In genomic region chr1:187481581-187482148, GRCh38 we compare ENCODE assay signal across 24 cellular contexts.
"Had no signal": no experiment of that assay in that cellular context is flagged by ENCODE, and none has a peak within 500 bp of the region (broad histone marks: within the 10 kb centered on the region; RNA-seq: fewer than 3 reads in every experiment).

No MANE protein-coding gene starts in this region.

- H3K4me3 Mint-ChIP-seq: activated CD4-positive, alpha-beta memory T cell treated with anti-CD3 and anti-CD28 coated beads for 36 hours; activated CD4-positive, alpha-beta T cell treated with anti-CD3 and anti-CD28 coated beads, Interleukin-2, amount 10 ng/mL, durations not matched to agents 24 days and 14 days; activated T-cell treated with anti-CD3 and anti-CD28 coated beads, Interleukin-2, amount 50 U/mL, for 24 hours; dendritic cell treated with granulocyte-macrophage colony-stimulating factor and Interleukin-4, amounts not matched to agents 40 ng/mL and 50 ng/mL, for 4 days; endodermal cell; naive thymus-derived CD4-positive, alpha-beta T cell; T-helper 17 cell had no signal

- H3K27ac Mint-ChIP-seq: activated CD4-positive, alpha-beta memory T cell treated with anti-CD3 and anti-CD28 coated beads for 36 hours; activated CD4-positive, alpha-beta T cell treated with anti-CD3 and anti-CD28 coated beads, Interleukin-2, amount 10 ng/mL, durations not matched to agents 24 days and 14 days; activated T-cell treated with anti-CD3 and anti-CD28 coated beads, Interleukin-2, amount 50 U/mL, for 24 hours; dendritic cell treated with granulocyte-macrophage colony-stimulating factor and Interleukin-4, amounts not matched to agents 40 ng/mL and 50 ng/mL, for 4 days; endodermal cell; naive thymus-derived CD4-positive, alpha-beta T cell; T-helper 17 cell had no signal

- H3K27me3 Mint-ChIP-seq: activated CD4-positive, alpha-beta memory T cell treated with anti-CD3 and anti-CD28 coated beads for 36 hours; activated CD4-positive, alpha-beta T cell treated with anti-CD3 and anti-CD28 coated beads, Interleukin-2, amount 10 ng/mL, durations not matched to agents 24 days and 14 days; activated T-cell treated with anti-CD3 and anti-CD28 coated beads, Interleukin-2, amount 50 U/mL, for 24 hours; dendritic cell treated with granulocyte-macrophage colony-stimulating factor and Interleukin-4, amounts not matched to agents 40 ng/mL and 50 ng/mL, for 4 days; naive thymus-derived CD4-positive, alpha-beta T cell; T-helper 17 cell had no signal

- H3K36me3 Mint-ChIP-seq: activated CD4-positive, alpha-beta memory T cell treated with anti-CD3 and anti-CD28 coated beads for 36 hours; naive thymus-derived CD4-positive, alpha-beta T cell had no signal

- H3K4me1 Mint-ChIP-seq: activated CD4-positive, alpha-beta T cell treated with anti-CD3 and anti-CD28 coated beads, Interleukin-2, amount 10 ng/mL, durations not matched to agents 24 days and 14 days; endodermal cell; naive thymus-derived CD4-positive, alpha-beta T cell; T-helper 17 cell had no signal

- ATAC-seq: left ventricle myocardium superior; naive thymus-derived CD4-positive, alpha-beta T cell; T-helper 17 cell had no signal

- H3K9me3 Mint-ChIP-seq: activated T-cell treated with anti-CD3 and anti-CD28 coated beads, Interleukin-2, amount 50 U/mL, for 24 hours; dendritic cell treated with granulocyte-macrophage colony-stimulating factor and Interleukin-4, amounts not matched to agents 40 ng/mL and 50 ng/mL, for 4 days; endodermal cell had no signal

- DNase-seq: activated CD4-positive, alpha-beta memory T cell treated with anti-CD3 and anti-CD28 coated beads for 36 hours; activated CD4-positive, alpha-beta T cell treated with anti-CD3 and anti-CD28 coated beads, Interleukin-2, amount 10 ng/mL, durations not matched to agents 24 days and 14 days; activated CD4-positive, CD25-positive, alpha-beta regulatory T cell treated with anti-CD3 and anti-CD28 coated beads, Interleukin-2, amount 50 U/mL, for 72 hours; activated CD8-positive, alpha-beta memory T cell treated with anti-CD3 and anti-CD28 coated beads, Interleukin-2, amount 50 U/mL, for 48 hours; activated gamma-delta T cell treated with Interleukin-2 at 50 U/mL for 16 hours; activated naive CD4-positive, alpha-beta T cell treated with anti-CD3 and anti-CD28 coated beads, Interleukin-2, amount 50 U/mL, for 16 hours; activated T-cell treated with anti-CD3 and anti-CD28 coated beads, Interleukin-2, amount 50 U/mL, for 24 hours; amniotic stem cell; central memory CD4-positive, alpha-beta T cell; endodermal cell; glutamatergic neuron; islet precursor cell; left ventricle myocardium superior; naive thymus-derived CD4-positive, alpha-beta T cell; ovary; retina; spleen; stimulated activated naive CD4-positive, alpha-beta T cell treated with Interleukin-2 at 50 U/mL for 16 hours; T-helper 17 cell; T1000; testis; transverse colon; WERI-Rb-1 had no signal
